In the genomic region with DNA sequence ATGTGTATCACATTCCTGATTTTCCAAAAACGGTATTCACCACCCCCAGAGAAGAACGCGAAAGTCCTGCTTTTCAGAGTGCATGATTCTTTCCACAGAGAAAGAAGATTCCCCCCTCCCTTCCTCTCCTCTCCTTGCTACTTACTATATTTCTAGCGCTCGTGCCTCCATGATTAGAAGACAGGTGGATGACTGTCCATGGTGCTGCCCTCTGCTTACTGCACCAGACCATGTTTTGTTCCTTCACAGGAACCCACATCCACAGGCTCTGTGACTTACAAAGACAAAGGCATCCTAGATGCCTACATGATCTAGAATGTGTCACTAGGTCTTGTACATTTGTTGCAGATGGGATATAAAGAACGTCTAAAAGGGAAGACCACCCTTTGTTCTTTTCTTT, we compare ENCODE assay signal across 1 cellular context.
TF ChIP-seq lines count a peak whose summit lies in the region.

No MANE protein-coding gene starts in this region.

TF ChIP-seq in HepG2, 621 proteins besides CTCF, POLR2A, EP300 and RAD21:
- TF ChIP-seq, protein P1, sequence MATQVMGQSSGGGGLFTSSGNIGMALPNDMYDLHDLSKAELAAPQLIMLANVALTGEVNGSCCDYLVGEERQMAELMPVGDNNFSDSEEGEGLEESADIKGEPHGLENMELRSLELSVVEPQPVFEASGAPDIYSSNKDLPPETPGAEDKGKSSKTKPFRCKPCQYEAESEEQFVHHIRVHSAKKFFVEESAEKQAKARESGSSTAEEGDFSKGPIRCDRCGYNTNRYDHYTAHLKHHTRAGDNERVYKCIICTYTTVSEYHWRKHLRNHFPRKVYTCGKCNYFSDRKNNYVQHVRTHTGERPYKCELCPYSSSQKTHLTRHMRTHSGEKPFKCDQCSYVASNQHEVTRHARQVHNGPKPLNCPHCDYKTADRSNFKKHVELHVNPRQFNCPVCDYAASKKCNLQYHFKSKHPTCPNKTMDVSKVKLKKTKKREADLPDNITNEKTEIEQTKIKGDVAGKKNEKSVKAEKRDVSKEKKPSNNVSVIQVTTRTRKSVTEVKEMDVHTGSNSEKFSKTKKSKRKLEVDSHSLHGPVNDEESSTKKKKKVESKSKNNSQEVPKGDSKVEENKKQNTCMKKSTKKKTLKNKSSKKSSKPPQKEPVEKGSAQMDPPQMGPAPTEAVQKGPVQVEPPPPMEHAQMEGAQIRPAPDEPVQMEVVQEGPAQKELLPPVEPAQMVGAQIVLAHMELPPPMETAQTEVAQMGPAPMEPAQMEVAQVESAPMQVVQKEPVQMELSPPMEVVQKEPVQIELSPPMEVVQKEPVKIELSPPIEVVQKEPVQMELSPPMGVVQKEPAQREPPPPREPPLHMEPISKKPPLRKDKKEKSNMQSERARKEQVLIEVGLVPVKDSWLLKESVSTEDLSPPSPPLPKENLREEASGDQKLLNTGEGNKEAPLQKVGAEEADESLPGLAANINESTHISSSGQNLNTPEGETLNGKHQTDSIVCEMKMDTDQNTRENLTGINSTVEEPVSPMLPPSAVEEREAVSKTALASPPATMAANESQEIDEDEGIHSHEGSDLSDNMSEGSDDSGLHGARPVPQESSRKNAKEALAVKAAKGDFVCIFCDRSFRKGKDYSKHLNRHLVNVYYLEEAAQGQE (IDR thresholded peaks at IDR 0.05; ENCODE audit: borderline replicate concordance in 1 of 2, low read depth in 1 of 2, low read length in 2 of 2) = peak; percentile 30 to 89
- TF ChIP-seq MIER2 (CRISPR knock-in tag; IDR thresholded peaks at IDR 0.05) (peak; percentile 78), NFE2 (CRISPR knock-in tag; IDR thresholded peaks at IDR 0.05) (no peak)
